In genomic region chr3:188775412-188775811, GRCh38 we compare ENCODE assay signal across 16 cellular contexts.
DNase-seq lines count a peak whose midpoint lies in the region; ATAC-seq and TF ChIP-seq lines count a peak whose summit lies in the region.
"Had no signal": no experiment of that assay in that cellular context is flagged by ENCODE, and none has a peak within 500 bp of the region (broad histone marks: within the 10 kb centered on the region; RNA-seq: fewer than 3 reads in every experiment).

No MANE protein-coding gene starts in this region.

- POLR2A ChIA-PET in SK-N-SH (lab: Yijun Ruan, JAX): no interaction called here
- POLR2A ChIA-PET in activated CD4-positive, alpha-beta memory T cell treated with anti-CD3 and anti-CD28 coated beads for 36 hours (lab: Charles Lee): no interaction called here

- H3K27ac ChIP-seq in SK-N-SH (ENCODE audit: low read depth in 2 of 2, low read length in 1 of 2) (peak overlapping the region in 1 of 2 experiments; percentile 68; a peak in 1 of 4 replicates), spleen (no peak overlapping the region)

- H3K27ac Mint-ChIP-seq in T-helper 17 cell (peak overlapping the region; percentile 53), endothelial cell (ENCODE audit: unreplicated experiment) (peak overlapping the region; percentile 52)
- no peak overlapping the region for H3K27ac Mint-ChIP-seq in activated CD4-positive, alpha-beta memory T cell treated with anti-CD3 and anti-CD28 coated beads for 36 hours
- H3K27ac Mint-ChIP-seq: B cell; CD4-positive, alpha-beta T cell had no signal

- H3K9me2 ChIP-seq in SK-N-SH: no peaks in the 10 kb centered on the region

- H3K4me1 ChIP-seq in SK-N-SH (ENCODE audit: control insufficient read depth in 1 of 2, insufficient read depth in 2 of 2, low read depth in 1 of 2, low read length in 1 of 2): peaks cover 0 to 8% of the 10 kb centered on the region in 2 experiments; a peak in 2 of 4 replicates
- peaks cover 0 to 14% (median 6%) of the 10 kb centered on the region in 6 donors for H3K4me1 ChIP-seq in spleen

- H3F3A ChIP-seq in SK-N-SH (replicated peaks; ENCODE audit: insufficient read depth): peaks cover 18% of the 10 kb centered on the region

- WGBS in SK-N-SH (ENCODE audit: low lambda C conversion rate): 35% methylated on average over 3 of the region's 3 CpGs
- 83 to 95% (median 91%) methylated on average over 3 of the region's 3 CpGs for WGBS in spleen, 5 donors

- TF ChIP-seq POLR2A in spleen (IDR thresholded peaks at IDR 0.05): no peak

- peak overlapping the region; percentile 32 for H3K4me2 ChIP-seq in SK-N-SH

- H3K36me3 ChIP-seq in SK-N-SH (replicated peaks in 1 of 2; ENCODE audit: control insufficient read depth in 1 of 2, insufficient read depth in 2 of 2, low read length in 1 of 2) (no peaks in the 10 kb centered on the region), spleen (no peaks in the 10 kb centered on the region)

- no peaks in the 10 kb centered on the region for H3K9me3 ChIP-seq in SK-N-SH
- no peaks in the 10 kb centered on the region for H3K9me3 ChIP-seq in T-helper 17 cell (ENCODE audit: control insufficient read depth, low read length, poor library complexity, severe bottlenecking)
- no peaks in the 10 kb centered on the region for H3K9me3 ChIP-seq in spleen

- no peak overlapping the region for H2AFZ ChIP-seq in SK-N-SH (ENCODE audit: low read depth)

- H3K36me3 Mint-ChIP-seq in T-helper 17 cell (ENCODE audit: low read depth) (peaks cover 2% of the 10 kb centered on the region), endothelial cell (ENCODE audit: low read depth, unreplicated experiment) (no peaks in the 10 kb centered on the region)
- no peaks in the 10 kb centered on the region for H3K36me3 Mint-ChIP-seq in activated CD4-positive, alpha-beta memory T cell treated with anti-CD3 and anti-CD28 coated beads for 36 hours

- H3K9me3 Mint-ChIP-seq in endothelial cell (ENCODE audit: unreplicated experiment): no peaks in the 10 kb centered on the region
- H3K9me3 Mint-ChIP-seq in activated CD4-positive, alpha-beta memory T cell treated with anti-CD3 and anti-CD28 coated beads for 36 hours: no peaks in the 10 kb centered on the region
- H3K9me3 Mint-ChIP-seq: CD4-positive, alpha-beta T cell; H9 had no signal

- no peak for ATAC-seq in SK-N-SH treated with all-trans-retinoic acid at 6 μM for 48 hours
- ATAC-seq in T-helper 17 cell: no peak
- ATAC-seq in HG02840 (IDR thresholded peaks at IDR 0.05; ENCODE audit: low FRiP score, unreplicated experiment): no peak

- H3K27me3 Mint-ChIP-seq in T-helper 17 cell (no peaks in the 10 kb centered on the region), endothelial cell (ENCODE audit: unreplicated experiment) (peaks cover 2% of the 10 kb centered on the region)
- no peaks in the 10 kb centered on the region for H3K27me3 Mint-ChIP-seq in activated CD4-positive, alpha-beta memory T cell treated with anti-CD3 and anti-CD28 coated beads for 36 hours
- H3K27me3 Mint-ChIP-seq: B cell; CD4-positive, alpha-beta T cell had no signal

- H3K4me3 ChIP-seq in SK-N-SH (ENCODE audit: low read depth in 2 of 2, low read length in 1 of 2): no peak overlapping the region; a peak in 1 of 4 replicates
- no peak overlapping the region for H3K4me3 ChIP-seq in spleen

- CTCF ChIA-PET in SK-N-SH (lab: Yijun Ruan, JAX): no interaction called here
- CTCF ChIA-PET in activated CD4-positive, alpha-beta memory T cell treated with anti-CD3 and anti-CD28 coated beads for 36 hours (lab: Charles Lee): no interaction called here

- TF ChIP-seq CTCF in SK-N-SH (IDR thresholded peaks at IDR 0.05): no peak
- no peak for TF ChIP-seq CTCF in endothelial cell (IDR thresholded peaks at IDR 0.05; ENCODE audit: unreplicated experiment)
- no peak for TF ChIP-seq CTCF in spleen (IDR thresholded peaks at IDR 0.05 in 8 of 11, conservative IDR thresholded peaks at IDR 0.05 in 3 of 11)

- no peak for DNase-seq in SK-N-SH
- DNase-seq in T-helper 17 cell: no peak
- DNase-seq in endothelial cell (ENCODE audit: low spot score): no peak
- no peak for DNase-seq in spleen
- no peak for DNase-seq in activated CD4-positive, alpha-beta memory T cell treated with anti-CD3 and anti-CD28 coated beads for 36 hours
- DNase-seq: ACHN; C1 segment of cervical spinal cord; CD4-positive, alpha-beta T cell; DMS79 treated with DMSO at 0.1 percent for 48 hours; EL; GDM1; GOT3; H9 had no signal

- H3K4me3 Mint-ChIP-seq in T-helper 17 cell (no peak overlapping the region), endothelial cell (ENCODE audit: unreplicated experiment) (no peak overlapping the region)
- H3K4me3 Mint-ChIP-seq in activated CD4-positive, alpha-beta memory T cell treated with anti-CD3 and anti-CD28 coated beads for 36 hours: no peak overlapping the region
- H3K4me3 Mint-ChIP-seq: B cell; CD4-positive, alpha-beta T cell; H9 had no signal

- no peak for TF ChIP-seq RAD21 in SK-N-SH (IDR thresholded peaks at IDR 0.05; ENCODE audit: low read length)

- peaks cover 51% of the 10 kb centered on the region for H3K79me2 ChIP-seq in SK-N-SH (ENCODE audit: insufficient read depth)

- no peak for TF ChIP-seq EP300 in SK-N-SH (IDR thresholded peaks at IDR 0.05; ENCODE audit: borderline replicate concordance in 1 of 2, low read depth in 1 of 2, low read length in 1 of 2)

- H3K9ac ChIP-seq in SK-N-SH: no peak overlapping the region

- intact Hi-C loops in spleen (cut with DNase I; ENCODE audit: low total_unique reads): no loop called here
- intact Hi-C loops in activated CD4-positive, alpha-beta memory T cell treated with anti-CD3 and anti-CD28 coated beads for 36 hours (cut with micrococcal nuclease): no loop called here

- peaks cover 3% of the 10 kb centered on the region for H3K4me1 Mint-ChIP-seq in T-helper 17 cell
- peaks cover 27% of the 10 kb centered on the region for H3K4me1 Mint-ChIP-seq in endothelial cell (ENCODE audit: unreplicated experiment)
- H3K4me1 Mint-ChIP-seq in activated CD4-positive, alpha-beta memory T cell treated with anti-CD3 and anti-CD28 coated beads for 36 hours (ENCODE audit: low read depth): no peaks in the 10 kb centered on the region
- H3K4me1 Mint-ChIP-seq: B cell had no signal

- no peaks in the 10 kb centered on the region for H4K20me1 ChIP-seq in SK-N-SH (ENCODE audit: insufficient read depth)

- H3K27me3 ChIP-seq in SK-N-SH (ENCODE audit: insufficient read depth) (no peaks in the 10 kb centered on the region), spleen (replicated peaks in 1 of 7) (no peaks in the 10 kb centered on the region)

TF ChIP-seq in SK-N-SH, 30 proteins besides CTCF, POLR2A, EP300 and RAD21 (continues in another document):
- TF ChIP-seq ZBTB33 (IDR thresholded peaks at IDR 0.05; ENCODE audit: borderline replicate concordance, low read depth) (no peak), IRF3 (IDR thresholded peaks at IDR 0.05; ENCODE audit: low read depth, low read length) (no peak), SMC3 (IDR thresholded peaks at IDR 0.05; ENCODE audit: low read depth, low read length) (no peak)

TF ChIP-seq in SK-N-SH treated with all-trans-retinoic acid at 6 μM for 48 hours, 23 proteins besides CTCF, POLR2A, EP300 and RAD21:
- TF ChIP-seq ZNF565 (CRISPR knock-in tag; conservative IDR thresholded peaks at IDR 0.05; ENCODE audit: low read depth): no peak
- no peak for TF ChIP-seq CSRNP3 (CRISPR knock-in tag; IDR thresholded peaks at IDR 0.05)
- no peak for TF ChIP-seq ZNF8 (CRISPR knock-in tag; IDR thresholded peaks at IDR 0.05)
- no peak for TF ChIP-seq ZFP3 (CRISPR knock-in tag; IDR thresholded peaks at IDR 0.05)
- TF ChIP-seq SNAI2 (CRISPR knock-in tag; IDR thresholded peaks at IDR 0.05): no peak
- TF ChIP-seq TCF4 (CRISPR knock-in tag; IDR thresholded peaks at IDR 0.05; ENCODE audit: borderline replicate concordance): no peak
- TF ChIP-seq ARNTL (CRISPR knock-in tag; IDR thresholded peaks at IDR 0.05; ENCODE audit: borderline replicate concordance, low read depth): no peak
- no peak for TF ChIP-seq POU6F1 (CRISPR knock-in tag; IDR thresholded peaks at IDR 0.05; ENCODE audit: borderline replicate concordance, low read depth)
- no peak for TF ChIP-seq PPARA (CRISPR knock-in tag; IDR thresholded peaks at IDR 0.05; ENCODE audit: borderline replicate concordance)
- no peak for TF ChIP-seq ZNF70 (CRISPR knock-in tag; IDR thresholded peaks at IDR 0.05)
